In genomic region chr17:16462070-16462864, GRCh38 we compare ENCODE assay signal across 19 cellular contexts.
"Had no signal": no experiment of that assay in that cellular context is flagged by ENCODE, and none has a peak within 500 bp of the region (broad histone marks: within the 10 kb centered on the region; RNA-seq: fewer than 3 reads in every experiment).

No MANE protein-coding gene starts in this region.

- H3K9ac ChIP-seq: parathyroid adenoma had no signal

- H3K27me3 Mint-ChIP-seq: activated naive CD8-positive, alpha-beta T cell treated with anti-CD3 and anti-CD28 coated beads, Interleukin-2, amount 50 U/mL, for 24 hours; activated T-helper 17 cell treated with anti-CD3 and anti-CD28 coated beads, Interleukin-2, amount 50 U/mL, for 72 hours; T-cell had no signal

- H3K27me3 ChIP-seq: gastroesophageal sphincter, heart right ventricle, neutrophil had no signal

- H3K4me3 Mint-ChIP-seq: activated naive CD4-positive, alpha-beta T cell treated with anti-CD3 and anti-CD28 coated beads for 36 hours; activated naive CD8-positive, alpha-beta T cell treated with anti-CD3 and anti-CD28 coated beads, Interleukin-2, amount 50 U/mL, for 24 hours; activated T-helper 17 cell treated with anti-CD3 and anti-CD28 coated beads, Interleukin-2, amount 50 U/mL, for 72 hours; immature natural killer cell; natural killer cell; T-cell had no signal

- H3K4me1 Mint-ChIP-seq: activated naive CD8-positive, alpha-beta T cell treated with anti-CD3 and anti-CD28 coated beads, Interleukin-2, amount 50 U/mL, for 24 hours; immature natural killer cell; natural killer cell had no signal

- H2AFZ ChIP-seq: parathyroid adenoma had no signal

- ATAC-seq: activated naive CD8-positive, alpha-beta T cell treated with anti-CD3 and anti-CD28 coated beads, Interleukin-2, amount 50 U/mL, for 24 hours; activated T-helper 17 cell treated with anti-CD3 and anti-CD28 coated beads, Interleukin-2, amount 50 U/mL, for 72 hours; gastroesophageal sphincter; natural killer cell; T-cell had no signal

- H3K9me3 Mint-ChIP-seq: activated naive CD4-positive, alpha-beta T cell treated with anti-CD3 and anti-CD28 coated beads for 36 hours; activated naive CD8-positive, alpha-beta T cell treated with anti-CD3 and anti-CD28 coated beads, Interleukin-2, amount 50 U/mL, for 24 hours; activated T-helper 17 cell treated with anti-CD3 and anti-CD28 coated beads, Interleukin-2, amount 50 U/mL, for 72 hours; immature natural killer cell; natural killer cell; T-cell had no signal

- DNase-seq: activated CD4-positive, CD25-positive, alpha-beta regulatory T cell treated with anti-CD3 and anti-CD28 coated beads, Interleukin-2, amount 50 U/mL, for 72 hours; activated naive CD4-positive, alpha-beta T cell treated with anti-CD3 and anti-CD28 coated beads for 36 hours; activated naive CD8-positive, alpha-beta T cell treated with anti-CD3 and anti-CD28 coated beads, Interleukin-2, amount 50 U/mL, for 24 hours; aorta; effector CD4-positive, alpha-beta T cell; heart right ventricle; immature natural killer cell; kidney glomerular epithelial cell; mesenchymal stem cell; natural killer cell; stimulated activated CD4-positive, alpha-beta T cell treated with anti-CD3 and anti-CD28 coated beads, Interleukin-12 subunit alpha, Interleukin-12 subunit beta, amount 100 ng/mL, for 4 hours; stimulated activated CD4-positive, alpha-beta T cell treated with anti-CD3 and anti-CD28 coated beads, Interleukin-1b, Interleukin-23, amount 100 ng/mL, for 48 hours; stimulated activated CD8-positive, alpha-beta memory T cell treated with anti-CD3 and anti-CD28 coated beads, Interleukin-4, amount 100 ng/mL, for 48 hours; stimulated activated naive CD4-positive, alpha-beta T cell; T-cell had no signal

- H3K27ac Mint-ChIP-seq: activated naive CD4-positive, alpha-beta T cell treated with anti-CD3 and anti-CD28 coated beads for 36 hours; activated naive CD8-positive, alpha-beta T cell treated with anti-CD3 and anti-CD28 coated beads, Interleukin-2, amount 50 U/mL, for 24 hours; activated T-helper 17 cell treated with anti-CD3 and anti-CD28 coated beads, Interleukin-2, amount 50 U/mL, for 72 hours; immature natural killer cell; natural killer cell; T-cell had no signal

- H3K9me3 ChIP-seq: gastroesophageal sphincter, heart right ventricle, neutrophil had no signal

- H3K79me2 ChIP-seq: parathyroid adenoma had no signal

- H3K27ac ChIP-seq: gastroesophageal sphincter, heart right ventricle, neutrophil, parathyroid adenoma had no signal

- H3K4me3 ChIP-seq: gastroesophageal sphincter, heart right ventricle had no signal

- H3K36me3 Mint-ChIP-seq: immature natural killer cell, natural killer cell had no signal
